ENCODE assay signal across 30 cellular contexts in the genomic region with DNA sequence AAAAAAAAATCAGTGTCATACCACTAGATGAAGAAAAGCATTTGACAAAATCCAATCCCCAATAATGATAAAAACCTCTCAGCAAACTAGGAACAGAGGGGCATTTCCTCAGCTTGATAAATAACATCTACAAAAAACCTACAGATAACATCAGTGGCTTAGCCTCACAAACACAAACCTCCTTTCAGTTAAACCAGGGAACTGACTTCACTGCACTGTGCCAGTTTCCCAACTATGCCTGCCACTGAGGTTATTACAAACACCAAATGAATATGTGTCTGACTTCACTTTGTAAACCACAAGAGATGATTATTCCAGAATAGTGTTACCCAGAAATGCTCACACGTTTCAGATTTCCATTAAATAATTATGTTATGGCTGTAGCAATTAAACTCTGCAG.
"Had no signal": no experiment of that assay in that cellular context is flagged by ENCODE, and none has a peak within 500 bp of the region (broad histone marks: within the 10 kb centered on the region; RNA-seq: fewer than 3 reads in every experiment).

No MANE protein-coding gene starts in this region.

- H3K4me1 ChIP-seq: ascending aorta, body of pancreas, breast epithelium had no signal

- H3K27me3 ChIP-seq: ascending aorta, body of pancreas, brain microvascular endothelial cell, breast epithelium had no signal

- H3K4me3 ChIP-seq: ascending aorta, body of pancreas, breast epithelium had no signal

- H3K9me3 ChIP-seq: body of pancreas had no signal

- DNase-seq: activated B cell treated with CpG ODN at 0.5 μM for 24 hours; activated CD4-positive, alpha-beta memory T cell treated with anti-CD3 and anti-CD28 coated beads for 36 hours; activated CD4-positive, alpha-beta T cell treated with anti-CD3 and anti-CD28 coated beads for 4 hours; activated CD4-positive, alpha-beta T cell treated with anti-CD3 and anti-CD28 coated beads, Interleukin-2, amount 10 ng/mL, durations not matched to agents 24 days and 14 days; activated CD4-positive, alpha-beta T cell treated with anti-CD3 and anti-CD28 coated beads, Interleukin-2, amount 50 U/mL, for 1 hour; activated CD4-positive, alpha-beta T cell treated with anti-CD3 and anti-CD28 coated beads, Interleukin-2, amount 50 U/mL, for 4 hours; activated CD4-positive, CD25-positive, alpha-beta regulatory T cell treated with anti-CD3 and anti-CD28 coated beads, Interleukin-2, amount 50 U/mL, for 72 hours; activated CD8-positive, alpha-beta memory T cell treated with anti-CD3 and anti-CD28 coated beads, Interleukin-2, amount 50 U/mL, for 4 hours; activated CD8-positive, alpha-beta T cell treated with anti-CD3 and anti-CD28 coated beads for 36 hours; activated effector memory CD4-positive, alpha-beta T cell treated with Interleukin-2 at 50 U/mL for 16 hours; activated gamma-delta T cell; activated naive CD4-positive, alpha-beta T cell treated with anti-CD3 and anti-CD28 coated beads, Interleukin-2, amount 10 ng/mL, durations not matched to agents 7 days and 5 days; activated naive CD4-positive, alpha-beta T cell treated with Interleukin-2 at 50 U/mL for 16 hours; activated naive CD8-positive, alpha-beta T cell treated with anti-CD3 and anti-CD28 coated beads, Interleukin-2, amount 10 ng/mL, durations not matched to agents 7 days and 5 days; activated naive CD8-positive, alpha-beta T cell treated with anti-CD3 and anti-CD28 coated beads, Interleukin-2, amount 50 U/mL, for 24 hours; activated T-cell treated with anti-CD3 and anti-CD28 coated beads, Interleukin-2, amount 50 U/mL, for 24 hours; activated T-cell treated with anti-CD3 and anti-CD28 coated beads, Interleukin-2, amount 50 U/mL, for 48 hours; amygdala; anterior cingulate cortex; body of pancreas; brain microvascular endothelial cell; caudate nucleus; cerebellar nuclear complex; T-helper 1 cell; T-helper 9 cell had no signal

- FAIRE-seq: TTC549 had no signal

- ATAC-seq: activated CD8-positive, alpha-beta T cell treated with anti-CD3 and anti-CD28 coated beads for 36 hours; activated naive CD4-positive, alpha-beta T cell treated with anti-CD3 and anti-CD28 coated beads, Interleukin-2, amount 50 U/mL, for 72 hours; activated naive CD8-positive, alpha-beta T cell treated with anti-CD3 and anti-CD28 coated beads, Interleukin-2, amount 50 U/mL, for 24 hours; body of pancreas had no signal

- H3K27ac ChIP-seq: ascending aorta, body of pancreas, brain microvascular endothelial cell, breast epithelium, VCaP had no signal

- H3K36me3 ChIP-seq: brain microvascular endothelial cell, breast epithelium had no signal
